7 cellular contexts compared by ENCODE assay signal in genomic region chr1:93447481-93448291, GRCh38. TPM values are rescaled to one million over a fixed set of nuclear protein-coding genes. Genes with fewer than 3 reads are reported as not detected.
A peak's percentile ranks its signal among the peaks of the same experiment; 100 is the strongest.
DNase-seq lines count a peak whose midpoint lies in the region; ATAC-seq and TF ChIP-seq lines count a peak whose summit lies in the region.

FNBP1L (plus strand) TSS chr1:93448118; CDS start chr1:93448282, 164 bp downstream.

- no peaks in the 10 kb centered on the region for H3F3A ChIP-seq in GM23338 (replicated peaks; ENCODE audit: low read depth)

- H3K27me3 Mint-ChIP-seq in GM23338 (ENCODE audit: insufficient read depth, low read depth, poor library complexity) = peaks cover 9% of the 10 kb centered on the region

- 0 to 1% methylated on average over 23 to 48 of the region's 52 CpGs for whole genome bisulfite sequencing in lower leg skin, 2 donors

- no peaks in the 10 kb centered on the region for H3K9me2 ChIP-seq in GM23338 (ENCODE audit: insufficient read depth)

- peaks cover 39% of the 10 kb centered on the region for H3K4me1 ChIP-seq in GM23338 (ENCODE audit: insufficient read depth)

- H3K9me3 Mint-ChIP-seq in GM23338 = peaks cover 5% of the 10 kb centered on the region; the same call in 1 of the 3 replicates

- H3K36me3 ChIP-seq in GM23338 (ENCODE audit: insufficient read depth) = no peaks in the 10 kb centered on the region

- TF ChIP-seq CTCF in GM23338 (conservative IDR thresholded peaks at IDR 0.05; ENCODE audit: low read depth in 2 of 2) (no peak), lower leg skin (IDR thresholded peaks at IDR 0.05) (no peak)

- DNase-seq in GM23338 (ENCODE audit: low spot score) (peak; percentile 95), NCI-H345 treated with DMSO at 0.1 percent for 48 hours (lab: John Stamatoyannopoulos, UW; ENCODE audit: unreplicated experiment) (peak; percentile 62), ecto neural progenitor cell (ENCODE audit: low spot score) (peak; percentile 94), lower leg skin (ENCODE audit: low spot score in 2 of 2) (peak; percentile 58 to 96)
- peak; percentile 28 to 30 for DNase-seq in activated CD4-positive, alpha-beta T cell treated with anti-CD3 and anti-CD28 coated beads, Interleukin-2, amount 50 U/mL, for 24 hours (ENCODE audit: low read depth in 1 of 2, low spot score in 1 of 2)
- DNase-seq in stimulated activated CD4-positive, alpha-beta T cell treated with anti-CD3 and anti-CD28 coated beads, Interleukin-4, amount 100 ng/mL, for 24 hours = peak; percentile 55

- peak within 1 kb of the TSS; percentile 94 for H3K4me2 ChIP-seq in GM23338

- no peak for TF ChIP-seq POLR2A in lower leg skin (IDR thresholded peaks at IDR 0.05)

- H3K4me1 Mint-ChIP-seq in GM23338 = peaks cover 33% of the 10 kb centered on the region

- H3K27me3 ChIP-seq in GM23338 (ENCODE audit: insufficient read depth) = no peaks in the 10 kb centered on the region

- H3K27ac ChIP-seq in GM23338 (ENCODE audit: low read depth) = peak within 1 kb of the TSS; percentile 98

- H3K4me3 ChIP-seq in GM23338 (peak within 1 kb of the TSS; percentile 95), lower leg skin (ENCODE audit: low read depth, poor library complexity, severe bottlenecking) (peak within 1 kb of the TSS; percentile 72)

- peak within 1 kb of the TSS; percentile 93 for H2AFZ ChIP-seq in GM23338

- peaks cover 19% of the 10 kb centered on the region for H4K20me1 ChIP-seq in GM23338 (replicated peaks; ENCODE audit: insufficient read depth)

- intact Hi-C loops in lower leg skin (cut with DNase I; ENCODE audit: low total_unique reads) = loop anchor here (10.0 kb wide), 2 partner anchors 167 to 397 kb away; no protein-coding TSS in a partner anchor

- peaks cover 9% of the 10 kb centered on the region; the same call in 1 of the 3 replicates for H3K36me3 Mint-ChIP-seq in GM23338 (ENCODE audit: low read depth)

- H3K79me2 ChIP-seq in GM23338 (replicated peaks; ENCODE audit: insufficient read depth) = peaks cover 45% of the 10 kb centered on the region

- peak within 1 kb of the TSS; percentile 99 for H3K4me3 Mint-ChIP-seq in GM23338

- H3K27ac Mint-ChIP-seq in GM23338 = peak within 1 kb of the TSS; percentile 98

- ATAC-seq in GM23338 = peak; percentile 79
- no peak for ATAC-seq in HG03521 (IDR thresholded peaks at IDR 0.05; ENCODE audit: unreplicated experiment)

TF ChIP-seq in GM23338, 12 proteins besides CTCF, POLR2A, EP300 and RAD21:
- TF ChIP-seq, protein P1, sequence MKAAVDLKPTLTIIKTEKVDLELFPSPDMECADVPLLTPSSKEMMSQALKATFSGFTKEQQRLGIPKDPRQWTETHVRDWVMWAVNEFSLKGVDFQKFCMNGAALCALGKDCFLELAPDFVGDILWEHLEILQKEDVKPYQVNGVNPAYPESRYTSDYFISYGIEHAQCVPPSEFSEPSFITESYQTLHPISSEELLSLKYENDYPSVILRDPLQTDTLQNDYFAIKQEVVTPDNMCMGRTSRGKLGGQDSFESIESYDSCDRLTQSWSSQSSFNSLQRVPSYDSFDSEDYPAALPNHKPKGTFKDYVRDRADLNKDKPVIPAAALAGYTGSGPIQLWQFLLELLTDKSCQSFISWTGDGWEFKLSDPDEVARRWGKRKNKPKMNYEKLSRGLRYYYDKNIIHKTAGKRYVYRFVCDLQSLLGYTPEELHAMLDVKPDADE (IDR thresholded peaks at IDR 0.05) = 0 out of 2 replicates have a peak, but pooled peaks have one; percentile 19
- TF ChIP-seq EZH2 (IDR thresholded peaks at IDR 0.05; ENCODE audit: low read depth, unreplicated experiment) (no peak), CREB1 (CRISPR knock-in tag; IDR thresholded peaks at IDR 0.05; ENCODE audit: low read depth) (peak; percentile 52; the same call in 1 of the 2 replicates), POLR2AphosphoS5 (IDR thresholded peaks at IDR 0.05; ENCODE audit: low read depth) (peak; percentile 91)

RNA-seq across cellular contexts. Expression of gene FNBP1L, which starts in this region (rescaled TPM):
- total RNA-seq in GM23338 (2014; rRNA removed; shearing (Covaris generic)) = 114 and 132 TPM in 2 replicates
- polyA plus RNA-seq in GM23338 (2016; fragmentation: Nextera tagmentation; extraction: Ambion mirVana) = 48.7 and 56.3 TPM in 2 replicates
- total RNA-seq in lower leg skin = 10 to 100 TPM; 19.4 to 30.4 (median 21.9) TPM

Comparison
In these comparisons a context has a peak if more than half of its experiments do, and no peak if none do; other contexts are left out.
1. DNase-seq: peak in every context shown above with its lines; median percentile 95 in GM23338; 94 in ecto neural progenitor cell; 77 in lower leg skin; 62 in NCI-H345 treated with DMSO at 0.1 percent for 48 hours; 55 in stimulated activated CD4-positive, alpha-beta T cell treated with anti-CD3 and anti-CD28 coated beads, Interleukin-4, amount 100 ng/mL, for 24 hours; 29 in activated CD4-positive, alpha-beta T cell treated with anti-CD3 and anti-CD28 coated beads, Interleukin-2, amount 50 U/mL, for 24 hours.